ENCODE assay signal across 18 cellular contexts in genomic region chr20:23367770-23368169, GRCh38. TPM values are rescaled to one million over a fixed set of nuclear protein-coding genes. Genes with fewer than 3 reads are reported as not detected.
A peak's percentile ranks its signal among the peaks of the same experiment; 100 is the strongest.
DNase-seq lines count a peak whose midpoint lies in the region; ATAC-seq, FAIRE-seq and TF ChIP-seq lines count a peak whose summit lies in the region.
"Had no signal": no experiment of that assay in that cellular context is flagged by ENCODE, and none has a peak within 500 bp of the region (broad histone marks: within the 10 kb centered on the region; RNA-seq: fewer than 3 reads in every experiment).

No MANE protein-coding gene starts in this region.

- no peaks in the 10 kb centered on the region for H3K27me3 ChIP-seq in vagina
- H3K27me3 ChIP-seq: uterus had no signal

- H3K4me3 Mint-ChIP-seq in T-cell: no peak overlapping the region

- no peak overlapping the region for H3K4me3 ChIP-seq in A549
- H3K4me3 ChIP-seq in vagina: no peak overlapping the region
- H3K4me3 ChIP-seq: uterus had no signal

- TF ChIP-seq EP300 in A549 (IDR thresholded peaks at IDR 0.05): no peak

- no peak for TF ChIP-seq POLR2A in A549 (IDR thresholded peaks at IDR 0.05; ENCODE audit: low read length)
- no peak for TF ChIP-seq POLR2A in vagina (IDR thresholded peaks at IDR 0.05)

- H3K9me3 ChIP-seq in A549: no peaks in the 10 kb centered on the region
- H3K9me3 ChIP-seq in vagina: no peaks in the 10 kb centered on the region
- H3K9me3 ChIP-seq: uterus had no signal

- H3K27me3 Mint-ChIP-seq in T-cell: no peaks in the 10 kb centered on the region

- H3K36me3 Mint-ChIP-seq in T-cell: peaks cover 46% of the 10 kb centered on the region

- FAIRE-seq in A549 (lab: Jason Lieb, UNC): no peak
- FAIRE-seq: H1, islet of Langerhans, TTC549 had no signal

- H3K9me3 Mint-ChIP-seq in T-cell: no peaks in the 10 kb centered on the region

- CTCF ChIA-PET in A549 (lab: Yijun Ruan, JAX) (interaction anchor here (0.9 to 1.2 kb wide), 2 partner anchors 9 to 28 kb away, joined by 3 to 4 read pairs; no protein-coding TSS in a partner anchor), T-cell (lab: Charles Lee) (interaction anchor here (0.5 to 1.4 kb wide), 2 partner anchors 15 to 18 kb away, joined by 6 to 8 read pairs; partner anchors contain the start of gene NXT1 (in 1 of the 2))

- peaks cover 0 to 44% of the 10 kb centered on the region in 2 donors for H3K36me3 ChIP-seq in vagina
- H3K36me3 ChIP-seq: uterus had no signal

- H3K27ac ChIP-seq in A549 (no peak overlapping the region), vagina (no peak overlapping the region)
- H3K27ac ChIP-seq: uterus had no signal

- no peak for ATAC-seq in A549
- peak in 1 of 4 experiments; percentile 30 for ATAC-seq in T-cell (replicated peaks in 1 of 4)

- no peak for TF ChIP-seq RAD21 in A549 (conservative IDR thresholded peaks at IDR 0.05 in 1 of 2, IDR thresholded peaks at IDR 0.05 in 1 of 2)

- H3K4me1 Mint-ChIP-seq in T-cell: peaks cover 41 to 51% (median 50%) of the 10 kb centered on the region in 3 donors

- DNase-seq in A549 (ENCODE audit: low read depth in 1 of 2, low spot score in 1 of 2) (no peak), Daoy (ENCODE audit: low read depth) (peak; percentile 22), T-cell (no peak), iris pigment epithelial cell (ENCODE audit: low read depth) (peak; percentile 49), vagina (ENCODE audit: extremely low spot score in 2 of 2) (no peak), GOT3 (lab: John Stamatoyannopoulos, UW) (no peak), NOMO-1 treated with DMSO at 0.1 percent for 48 hours (lab: John Stamatoyannopoulos, UW; ENCODE audit: unreplicated experiment) (no peak)
- DNase-seq in effector CD8-positive, alpha-beta T cell (lab: John Stamatoyannopoulos, UW): no peak
- DNase-seq: activated naive CD4-positive, alpha-beta T cell treated with anti-CD3 and anti-CD28 coated beads, Interleukin-2, amount 50 U/mL, for 16 hours; central memory CD4-positive, alpha-beta T cell; KG1; NCI-H1436 treated with DMSO at 0.1 percent for 48 hours; NCI-H345; stimulated activated naive CD4-positive, alpha-beta T cell treated with Interleukin-2 at 50 U/mL for 16 hours; uterus had no signal

- no peak for TF ChIP-seq CTCF in A549 (IDR thresholded peaks at IDR 0.05)
- no peak for TF ChIP-seq CTCF in vagina (IDR thresholded peaks at IDR 0.05)

- peak overlapping the region; percentile 3; the same call in 1 of the 3 replicates for H3K4me2 ChIP-seq in A549

- POLR2A ChIA-PET in A549 (lab: Yijun Ruan, JAX): interaction anchor here (1.3 kb wide), 1 partner anchor 17 kb away, joined by 4 read pairs; the partner anchor contains the start of gene NXT1
- POLR2A ChIA-PET in T-cell (lab: Charles Lee): no interaction called here

- H3K4me1 ChIP-seq in A549: peaks cover 40% of the 10 kb centered on the region
- peaks cover 35% of the 10 kb centered on the region for H3K4me1 ChIP-seq in vagina

- peak overlapping the region; percentile 31 to 80 for H3K27ac Mint-ChIP-seq in T-cell

- intact Hi-C loops in vagina (cut with DNase I): no loop called here

TF ChIP-seq in A549, 52 proteins besides CTCF, POLR2A, EP300 and RAD21:
- TF ChIP-seq RCOR1 (IDR thresholded peaks at IDR 0.05; ENCODE audit: low read depth, low read length) (no peak), CHD2 (IDR thresholded peaks at IDR 0.05; ENCODE audit: low read length, partially characterized antibody) (no peak), NFE2L2 (conservative IDR thresholded peaks at IDR 0.05; ENCODE audit: low read length) (no peak), HOXB13 (CRISPR knock-in tag; IDR thresholded peaks at IDR 0.05; ENCODE audit: low read depth) (no peak), CHD4 (IDR thresholded peaks at IDR 0.05; ENCODE audit: borderline replicate concordance) (no peak), REST (IDR thresholded peaks at IDR 0.05) (no peak), EHMT2 (IDR thresholded peaks at IDR 0.05; ENCODE audit: low read depth) (no peak), HOXB5 (CRISPR knock-in tag; IDR thresholded peaks at IDR 0.05) (no peak), KDM1A (IDR thresholded peaks at IDR 0.05; ENCODE audit: low read depth) (no peak), POLR2AphosphoS2 (conservative IDR thresholded peaks at IDR 0.05; ENCODE audit: low read length) (no peak), ZFP36 (IDR thresholded peaks at IDR 0.05; ENCODE audit: borderline replicate concordance, partially characterized antibody) (no peak)

RNA-seq across cellular contexts. Expression of gene GZF1, which starts 5.8 kb away (rescaled TPM):
- polyA plus RNA-seq in A549 (2011; rRNA removed) (24.7 and 33.4 TPM in 2 replicates), A549 (2017; fragmentation: RNase III; extraction: RNeasy Plus Mini Kit Qiagen cat#74134 plus additional on column Dnase treatment) (13.2 to 16.1 TPM (median 15.6 TPM) in 3 replicates)
- polyA plus RNA-seq in A549 (2012; cell fraction: cytosol; rRNA removed): 31.3 and 34.5 TPM in 2 replicates
- polyA plus RNA-seq in A549 (2012; cell fraction: nucleus; rRNA removed): 37.6 and 68.6 TPM in 2 replicates
- 69.4 and 96.5 TPM in 2 replicates for polyA minus RNA-seq in A549 (2011; rRNA and poly(A)+ RNA removed)
- total RNA-seq in Daoy (2014; rRNA removed; shearing (Covaris generic)): 5.8 and 8.1 TPM in 2 replicates
- total RNA-seq in T-cell (10 to 100 TPM; 10.2 to 35.1 (median 13.1) TPM), vagina (20.9 TPM)

RNA-seq across cellular contexts. Expression of gene NXT1, which starts 17.2 kb away (rescaled TPM):
- polyA plus RNA-seq in A549 (2011; rRNA removed) (68.2 and 71.8 TPM in 2 replicates), A549 (2017; fragmentation: RNase III; extraction: RNeasy Plus Mini Kit Qiagen cat#74134 plus additional on column Dnase treatment) (44.3 to 45.5 TPM (median 45.1 TPM) in 3 replicates)
- polyA plus RNA-seq in A549 (2012; cell fraction: cytosol; rRNA removed): 97.1 and 104 TPM in 2 replicates
- polyA plus RNA-seq in A549 (2012; cell fraction: nucleus; rRNA removed): 59.9 and 65.3 TPM in 2 replicates
- polyA minus RNA-seq in A549 (2011; rRNA and poly(A)+ RNA removed): 42.8 and 48.1 TPM in 2 replicates
- 69.6 and 81.5 TPM in 2 replicates for total RNA-seq in Daoy (2014; rRNA removed; shearing (Covaris generic))
- total RNA-seq in T-cell (10 to 100 TPM; 22.1 to 60.0 (median 24.4) TPM), vagina (40.0 TPM)

RNA-seq across cellular contexts. Expression of gene NAPB, which starts 53.5 kb away (rescaled TPM):
- polyA plus RNA-seq in A549 (2011; rRNA removed) (8.2 and 12.7 TPM in 2 replicates), A549 (2017; fragmentation: RNase III; extraction: RNeasy Plus Mini Kit Qiagen cat#74134 plus additional on column Dnase treatment) (5.7 to 6.6 TPM (median 6.2 TPM) in 3 replicates)
- polyA plus RNA-seq in A549 (2012; cell fraction: cytosol; rRNA removed): 2.2 TPM in 2 replicates
- polyA plus RNA-seq in A549 (2012; cell fraction: nucleus; rRNA removed): 2.5 and 5.5 TPM in 2 replicates
- 8.4 and 8.8 TPM in 2 replicates for polyA minus RNA-seq in A549 (2011; rRNA and poly(A)+ RNA removed)
- total RNA-seq in Daoy (2014; rRNA removed; shearing (Covaris generic)): 4.8 and 5.6 TPM in 2 replicates
- total RNA-seq in T-cell (10 to 100 TPM; 10.4 to 14.6 (median 12.2) TPM), vagina (28.5 TPM)

Comparison
In these comparisons a context has a peak if more than half of its experiments do, and no peak if none do; other contexts are left out.
1. DNase-seq: peak in Daoy (single experiment) and iris pigment epithelial cell (single experiment); none in A549 (0 of 2), T-cell (0 of 34), effector CD8-positive, alpha-beta T cell (single experiment), vagina (0 of 2), GOT3 (single experiment) and NOMO-1 treated with DMSO at 0.1 percent for 48 hours (single experiment).